Comparison of ENCODE assay signal across 8 cellular contexts in the genomic region with DNA sequence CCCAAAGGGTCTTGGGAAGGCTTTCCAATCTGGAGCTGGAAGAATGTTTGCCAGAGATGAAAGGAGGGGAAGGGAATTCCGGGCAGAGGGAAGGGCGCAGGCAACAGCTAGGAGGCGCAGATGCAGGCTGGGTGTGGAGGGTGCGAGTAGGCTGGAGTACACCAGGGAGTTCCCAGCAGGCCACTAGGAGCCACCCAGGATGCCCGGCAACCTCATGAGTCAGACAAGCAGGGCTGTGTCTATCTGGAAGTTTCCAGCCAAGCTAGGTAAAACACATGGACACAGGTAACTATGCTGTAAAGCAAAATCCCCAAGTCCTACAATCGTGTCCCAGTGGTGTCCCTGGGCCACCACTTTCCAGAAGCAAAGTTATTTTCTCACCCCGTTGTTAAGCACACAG. TPM values are rescaled to one million over a fixed set of nuclear protein-coding genes. Genes with fewer than 3 reads are reported as not detected.
DNase-seq lines count a peak whose midpoint lies in the region; ATAC-seq and TF ChIP-seq lines count a peak whose summit lies in the region.

No MANE protein-coding gene starts in this region.

- H3K4me1 ChIP-seq in HUES6 (ENCODE audit: control insufficient read depth, insufficient read depth, low read length) (peaks cover 29% of the 10 kb centered on the region), mammary epithelial cell (ENCODE audit: insufficient read depth, low read length) (peaks cover 57% of the 10 kb centered on the region), muscle layer of duodenum (ENCODE audit: control insufficient read depth in 1 of 2, insufficient read depth in 2 of 2, low read length in 2 of 2) (peaks cover 13 to 35% of the 10 kb centered on the region in 2 donors), spleen (peaks cover 6 to 43% (median 28%) of the 10 kb centered on the region in 6 donors)

- peak overlapping the region; percentile 91 for H3K4me2 ChIP-seq in mammary epithelial cell (ENCODE audit: insufficient read depth, low read depth, low read length)

- BruUV-seq in mammary epithelial cell (replicated peaks; lab: Mats Ljungman, UMichigan) = no TSS peak

- DNase-seq in AG10803 (ENCODE audit: low read depth) (peak; percentile 39), mammary epithelial cell (peak; percentile 89), NCI-H2029 treated with DMSO at 0.1 percent for 48 hours (lab: John Stamatoyannopoulos, UW) (no peak), spleen (no peak), NCI-H1694 (lab: John Stamatoyannopoulos, UW) (no peak)

- no peaks in the 10 kb centered on the region for H4K20me1 ChIP-seq in mammary epithelial cell (ENCODE audit: insufficient read depth, low read length)

- WGBS in mammary epithelial cell (ENCODE audit: low coverage, missing lambda C conversion rate) = 2% methylated on average over 5 of the region's 7 CpGs
- WGBS in spleen, 5 donors = 67 to 75% (median 70%) methylated on average over 7 of the region's 7 CpGs

- CTCF ChIA-PET in mammary epithelial cell (lab: Charles Lee; ENCODE audit: low non-redundant PET) = no interaction called here

- H3K9ac ChIP-seq in HUES6 (ENCODE audit: low read length) (no peak overlapping the region), mammary epithelial cell (ENCODE audit: insufficient read depth, low read length) (peak overlapping the region; percentile 70)

- H3K27ac ChIP-seq in HUES6 (ENCODE audit: low read depth, low read length) (no peak overlapping the region), mammary epithelial cell (ENCODE audit: insufficient read depth, low read depth, low read length) (peak overlapping the region; percentile 78), muscle layer of duodenum (ENCODE audit: low read length) (peak overlapping the region; percentile 91), spleen (peak overlapping the region in 1 of 8 donors; percentile 62)

- intact Hi-C loops in mammary epithelial cell (cut with micrococcal nuclease) = loop anchor here (10.0 kb wide), 1 partner anchor 278 kb away; no protein-coding TSS in a partner anchor
- intact Hi-C loops in spleen (cut with DNase I; ENCODE audit: low total_unique reads) = no loop called here

- H3K36me3 ChIP-seq in HUES6 (ENCODE audit: control insufficient read depth, insufficient read depth, low read length) (no peaks in the 10 kb centered on the region), mammary epithelial cell (ENCODE audit: insufficient read depth, low read length) (no peaks in the 10 kb centered on the region), muscle layer of duodenum (ENCODE audit: control insufficient read depth in 1 of 2, insufficient read depth in 2 of 2, low read length in 2 of 2) (no peaks in the 10 kb centered on the region), spleen (no peaks in the 10 kb centered on the region)

- H2AFZ ChIP-seq in mammary epithelial cell (ENCODE audit: low read depth, low read length) = peak overlapping the region; percentile 88

- no peak for TF ChIP-seq POLR2A in spleen (IDR thresholded peaks at IDR 0.05)

- peaks cover 39% of the 10 kb centered on the region for H3K79me2 ChIP-seq in mammary epithelial cell (ENCODE audit: insufficient read depth, low read length)

- dilution Hi-C loops in mammary epithelial cell (cut with HindIII; ENCODE audit: low sequenced_read_pairs) = no loop called here

- in situ Hi-C loops in mammary epithelial cell (cut with MboI; ENCODE audit: low sequenced_read_pairs in 2 of 2) = loop anchor here in 1 of 2 donors (10.0 kb wide), 2 partner anchors 158 to 278 kb away; a partner anchor contains a TSS

- H3K4me3 ChIP-seq in AG10803 (ENCODE audit: low read length) (peak overlapping the region; percentile 64), HUES6 (ENCODE audit: low read depth, low read length) (peak overlapping the region; percentile 95), mammary epithelial cell (replicated peaks in 1 of 3; ENCODE audit: insufficient read depth in 1 of 3, low read depth in 2 of 3, low read length in 3 of 3) (peak overlapping the region in 2 of 3 experiments; percentile 1 to 36), muscle layer of duodenum (ENCODE audit: low read depth in 1 of 2, low read length in 2 of 2) (peak overlapping the region; percentile 57 to 68), spleen (peak overlapping the region in 3 of 8 donors; percentile 35 to 78 (median 63))

- no peak for ATAC-seq in GM18907 (IDR thresholded peaks at IDR 0.05; ENCODE audit: unreplicated experiment)

- no peaks in the 10 kb centered on the region for H3K9me3 ChIP-seq in HUES6 (ENCODE audit: control insufficient read depth, insufficient read depth, low read depth, low read length)
- H3K9me3 ChIP-seq in mammary epithelial cell (replicated peaks; ENCODE audit: insufficient read depth, low read length) = no peaks in the 10 kb centered on the region
- no peaks in the 10 kb centered on the region for H3K9me3 ChIP-seq in muscle layer of duodenum (ENCODE audit: control insufficient read depth in 1 of 2, low read length in 2 of 2)
- H3K9me3 ChIP-seq in spleen = no peaks in the 10 kb centered on the region

- H3K27me3 ChIP-seq in HUES6 (ENCODE audit: control insufficient read depth, insufficient read depth, low read length) (peaks cover 51% of the 10 kb centered on the region), mammary epithelial cell (ENCODE audit: insufficient read depth, low read length) (no peaks in the 10 kb centered on the region), muscle layer of duodenum (ENCODE audit: low read depth, low read length) (peaks cover 4% of the 10 kb centered on the region), spleen (replicated peaks in 1 of 7) (peaks cover 0 to 90% (median 25%) of the 10 kb centered on the region in 7 donors)

- TF ChIP-seq CTCF in AG10803 (conservative IDR thresholded peaks at IDR 0.05; ENCODE audit: low read length) = peak; percentile 16; the same call in 1 of the 2 replicates
- peak; percentile 18 to 51 for TF ChIP-seq CTCF in mammary epithelial cell (conservative IDR thresholded peaks at IDR 0.05 in 1 of 2, IDR thresholded peaks at IDR 0.05 in 1 of 2; ENCODE audit: extremely low read depth in 1 of 2, insufficient read depth in 1 of 2, low read depth in 1 of 2, low read length in 2 of 2)
- TF ChIP-seq CTCF in spleen (IDR thresholded peaks at IDR 0.05 in 8 of 11, conservative IDR thresholded peaks at IDR 0.05 in 3 of 11) = no peak

RNA-seq across cellular contexts. Expression of a gene that starts 1.0 kb away (rescaled TPM):
- total RNA-seq in mammary epithelial cell (100 to 1,000 TPM in 1 of 2 donors, 10 to 100 TPM in 1; 49.7 to 132 TPM), spleen (10 to 100 TPM in 6 of 7 donors, 1 to 10 TPM in 1; 9.9 to 50.1 (median 18.6) TPM)
- polyA plus RNA-seq in mammary epithelial cell (108 TPM), spleen (10 to 100 TPM; 16.4 to 26.8 (median 16.6) TPM)
- polyA minus RNA-seq in mammary epithelial cell = 169 TPM

RNA-seq across cellular contexts. Expression of a gene that starts 21.6 kb away (rescaled TPM):
- total RNA-seq in mammary epithelial cell (not detected), spleen (under 1 TPM in 2 of 7 donors, not detected in 5; 0.13 to 0.47 TPM)
- polyA plus RNA-seq in mammary epithelial cell (not detected), spleen (under 1 TPM in 1 of 3 donors, not detected in 2; 0.06 TPM)
- polyA minus RNA-seq in mammary epithelial cell = not detected

Comparison
In these comparisons a context has a peak if more than half of its experiments do, and no peak if none do; other contexts are left out.
1. DNase-seq: peak in AG10803 (single experiment) and mammary epithelial cell (single experiment); none in NCI-H2029 treated with DMSO at 0.1 percent for 48 hours (single experiment), spleen (single experiment) and NCI-H1694 (single experiment).
2. CTCF ChIP-seq: peak in AG10803 (single experiment) and mammary epithelial cell (2 of 2); none in spleen (0 of 11).